20 cellular contexts compared by ENCODE assay signal in genomic region chr9:108673386-108673785, GRCh38.
DNase-seq lines count a peak whose midpoint lies in the region; ATAC-seq and TF ChIP-seq lines count a peak whose summit lies in the region.
"Had no signal": no experiment of that assay in that cellular context is flagged by ENCODE, and none has a peak within 500 bp of the region (broad histone marks: within the 10 kb centered on the region; RNA-seq: fewer than 3 reads in every experiment).

No MANE protein-coding gene starts in this region.

- WGBS in heart right ventricle, 2 donors: 78% methylated on average over 7 of the region's 7 CpGs

- H3K36me3 ChIP-seq in BJ (ENCODE audit: control insufficient read depth, insufficient read depth, low read length) (no peaks in the 10 kb centered on the region), heart right ventricle (no peaks in the 10 kb centered on the region)

- peak; percentile 58 for DNase-seq in BJ (ENCODE audit: low read depth)
- peak; percentile 60 for DNase-seq in M059J (ENCODE audit: low read depth)
- no peak for DNase-seq in epithelial cell of prostate (ENCODE audit: low read depth, low spot score)
- no peak for DNase-seq in mesothelial cell of epicardium (ENCODE audit: low spot score in 2 of 2, unreplicated experiment in 2 of 2)
- no peak for DNase-seq in glutamatergic neuron
- no peak for DNase-seq in retina
- DNase-seq in HFFc6: no peak
- DNase-seq in heart right ventricle: no peak
- DNase-seq: activated naive CD4-positive, alpha-beta T cell treated with anti-CD3 and anti-CD28 coated beads, Interleukin-2, amount 10 ng/mL, durations not matched to agents 7 days and 5 days; activated T-cell treated with anti-CD3 and anti-CD28 coated beads, Interleukin-2, amount 50 U/mL, for 24 hours; anterior cingulate cortex; CD4-positive, CD25-positive, alpha-beta regulatory T cell; effector memory CD4-positive, alpha-beta T cell; GOT3; kidney glomerular epithelial cell; NCI-H1048; NCI-H510A treated with DMSO at 0.1 percent for 48 hours; stimulated activated naive CD4-positive, alpha-beta T cell; T1000 had no signal

- no peaks in the 10 kb centered on the region for H3K9me3 ChIP-seq in heart right ventricle

- CTCF ChIA-PET in BJ (lab: Yijun Ruan, JAX): interaction anchor here (0.6 to 6.7 kb wide), 4 partner anchors 21 to 1208 kb away, joined by 3 to 36 read pairs (median 4); no protein-coding TSS in a partner anchor

- no peak for ATAC-seq in heart right ventricle

- H3K36me3 Mint-ChIP-seq in mesothelial cell of epicardium (no peaks in the 10 kb centered on the region), glutamatergic neuron (ENCODE audit: unreplicated experiment) (no peaks in the 10 kb centered on the region), HFFc6 (ENCODE audit: low read depth) (peaks cover 6% of the 10 kb centered on the region; the same call in 1 of the 2 replicates)
- H3K36me3 Mint-ChIP-seq: activated naive CD4-positive, alpha-beta T cell treated with anti-CD3 and anti-CD28 coated beads, Interleukin-2, amount 10 ng/mL, durations not matched to agents 7 days and 5 days; CD4-positive, CD25-positive, alpha-beta regulatory T cell had no signal

- H3K4me3 Mint-ChIP-seq in mesothelial cell of epicardium (no peak overlapping the region), glutamatergic neuron (ENCODE audit: unreplicated experiment) (no peak overlapping the region), HFFc6 (no peak overlapping the region)
- H3K4me3 Mint-ChIP-seq: activated naive CD4-positive, alpha-beta T cell treated with anti-CD3 and anti-CD28 coated beads, Interleukin-2, amount 10 ng/mL, durations not matched to agents 7 days and 5 days; activated T-cell treated with anti-CD3 and anti-CD28 coated beads, Interleukin-2, amount 50 U/mL, for 24 hours; CD4-positive, CD25-positive, alpha-beta regulatory T cell had no signal

- TF ChIP-seq CTCF in BJ (IDR thresholded peaks at IDR 0.05; ENCODE audit: insufficient read depth, low read depth, low read length) (no peak), mesothelial cell of epicardium (IDR thresholded peaks at IDR 0.05; ENCODE audit: unreplicated experiment) (no peak), glutamatergic neuron (IDR thresholded peaks at IDR 0.05; ENCODE audit: partially characterized antibody, unreplicated experiment) (no peak), HFFc6 (IDR thresholded peaks at IDR 0.05) (no peak), heart right ventricle (IDR thresholded peaks at IDR 0.05) (no peak)

- H3K27me3 Mint-ChIP-seq in mesothelial cell of epicardium (ENCODE audit: low read depth) (no peaks in the 10 kb centered on the region), glutamatergic neuron (ENCODE audit: unreplicated experiment) (peaks cover 2% of the 10 kb centered on the region), HFFc6 (ENCODE audit: insufficient read depth) (peaks cover 2% of the 10 kb centered on the region; the same call in 1 of the 2 replicates)
- H3K27me3 Mint-ChIP-seq: activated naive CD4-positive, alpha-beta T cell treated with anti-CD3 and anti-CD28 coated beads, Interleukin-2, amount 10 ng/mL, durations not matched to agents 7 days and 5 days; activated T-cell treated with anti-CD3 and anti-CD28 coated beads, Interleukin-2, amount 50 U/mL, for 24 hours; CD4-positive, CD25-positive, alpha-beta regulatory T cell had no signal

- H3K9me3 Mint-ChIP-seq in mesothelial cell of epicardium (no peaks in the 10 kb centered on the region), glutamatergic neuron (ENCODE audit: unreplicated experiment) (no peaks in the 10 kb centered on the region), HFFc6 (peaks cover 59% of the 10 kb centered on the region)
- H3K9me3 Mint-ChIP-seq: activated naive CD4-positive, alpha-beta T cell treated with anti-CD3 and anti-CD28 coated beads, Interleukin-2, amount 10 ng/mL, durations not matched to agents 7 days and 5 days had no signal

- POLR2A ChIA-PET in BJ (lab: Charles Lee): interaction anchor here (0.6 kb wide), 1 partner anchor 733 kb away, joined by 5 read pairs; no protein-coding TSS in a partner anchor

- H3K4me1 ChIP-seq in heart right ventricle: no peaks in the 10 kb centered on the region

- H3K4me3 ChIP-seq in BJ (ENCODE audit: low read depth, low read length) (no peak overlapping the region), heart right ventricle (no peak overlapping the region)

- H3K27ac Mint-ChIP-seq in mesothelial cell of epicardium (peak overlapping the region; percentile 58), glutamatergic neuron (ENCODE audit: unreplicated experiment) (no peak overlapping the region), HFFc6 (no peak overlapping the region)
- H3K27ac Mint-ChIP-seq: activated naive CD4-positive, alpha-beta T cell treated with anti-CD3 and anti-CD28 coated beads, Interleukin-2, amount 10 ng/mL, durations not matched to agents 7 days and 5 days; activated T-cell treated with anti-CD3 and anti-CD28 coated beads, Interleukin-2, amount 50 U/mL, for 24 hours; CD4-positive, CD25-positive, alpha-beta regulatory T cell had no signal

- peaks cover 50% of the 10 kb centered on the region for H3K4me1 Mint-ChIP-seq in mesothelial cell of epicardium
- H3K4me1 Mint-ChIP-seq in glutamatergic neuron (ENCODE audit: low read depth, unreplicated experiment): no peaks in the 10 kb centered on the region
- no peaks in the 10 kb centered on the region for H3K4me1 Mint-ChIP-seq in HFFc6 (ENCODE audit: low read depth)
- H3K4me1 Mint-ChIP-seq: activated naive CD4-positive, alpha-beta T cell treated with anti-CD3 and anti-CD28 coated beads, Interleukin-2, amount 10 ng/mL, durations not matched to agents 7 days and 5 days; CD4-positive, CD25-positive, alpha-beta regulatory T cell had no signal

- H3K27me3 ChIP-seq in BJ (ENCODE audit: control insufficient read depth, insufficient read depth, low read length) (no peaks in the 10 kb centered on the region), heart right ventricle (no peaks in the 10 kb centered on the region)

- H3K27ac ChIP-seq in epithelial cell of prostate: peak overlapping the region; percentile 94
- no peak overlapping the region for H3K27ac ChIP-seq in heart right ventricle
- H3K27ac ChIP-seq: KMS-11 had no signal

- intact Hi-C loops in heart right ventricle (cut with DNase I): no loop called here

Comparison
In these comparisons a context has a peak if more than half of its experiments do, and no peak if none do; other contexts are left out.
1. DNase-seq: peak in BJ (single experiment) and M059J (single experiment); none in epithelial cell of prostate (single experiment), mesothelial cell of epicardium (0 of 2), glutamatergic neuron (single experiment), retina (single experiment), HFFc6 (single experiment) and heart right ventricle (0 of 2).